11 cellular contexts compared by ENCODE assay signal in genomic region chr10:14386202-14386593, GRCh38.
DNase-seq lines count a peak whose midpoint lies in the region; TF ChIP-seq lines count a peak whose summit lies in the region.
"Had no signal": no experiment of that assay in that cellular context is flagged by ENCODE, and none has a peak within 500 bp of the region (broad histone marks: within the 10 kb centered on the region; RNA-seq: fewer than 3 reads in every experiment).

No MANE protein-coding gene starts in this region.

- DNase-seq in GM04504 (ENCODE audit: low read depth) (peak; percentile 60), epithelial cell of esophagus (ENCODE audit: low read depth) (peak; percentile 89), NCI-H1092 treated with DMSO at 0.1 percent for 48 hours (lab: John Stamatoyannopoulos, UW) (no peak), NCI-H1092 (lab: John Stamatoyannopoulos, UW) (no peak), NCI-H524 treated with DMSO at 0.1 percent for 48 hours (lab: John Stamatoyannopoulos, UW) (no peak), SHP77 treated with DMSO at 0.1 percent for 48 hours (lab: John Stamatoyannopoulos, UW) (no peak)
- DNase-seq in T-helper 2 cell treated with Interferon-gamma antibody and Interleukin-4, amounts not matched to agents 5 μg/mL and 100 μg/mL, for 36 hours (ENCODE audit: low spot score): peak; percentile 47
- peak; percentile 58 to 64 for DNase-seq in stimulated activated CD4-positive, alpha-beta T cell treated with anti-CD3 and anti-CD28 coated beads, Interleukin-2, amount 100 ng/mL, for 24 hours
- DNase-seq: NCI-H1105 treated with DMSO at 0.1 percent for 48 hours, stomach had no signal

- no peak for TF ChIP-seq CTCF in epithelial cell of esophagus (IDR thresholded peaks at IDR 0.05; ENCODE audit: insufficient read depth, low read depth, low read length, missing control alignments)

- no peak overlapping the region for H3K4me3 Mint-ChIP-seq in T-helper 2 cell treated with Interferon-gamma antibody and Interleukin-4, amounts not matched to agents 5 μg/mL and 100 μg/mL, for 36 hours
- H3K4me3 Mint-ChIP-seq: T-helper 1 cell treated with Interleukin-12 subunit alpha and Interleukin-12 subunit beta and Interleukin-4 antibody, amounts not matched to agents 30 μg/mL and 1 μg/mL, for 36 hours had no signal

- H3K27me3 Mint-ChIP-seq in T-helper 2 cell treated with Interferon-gamma antibody and Interleukin-4, amounts not matched to agents 5 μg/mL and 100 μg/mL, for 36 hours (ENCODE audit: low read depth): peaks cover 43% of the 10 kb centered on the region

- peaks cover 12% of the 10 kb centered on the region for H3K4me1 Mint-ChIP-seq in T-helper 2 cell treated with Interferon-gamma antibody and Interleukin-4, amounts not matched to agents 5 μg/mL and 100 μg/mL, for 36 hours (ENCODE audit: low read depth)

- H3K4me3 ChIP-seq in epithelial cell of esophagus (ENCODE audit: low read length): no peak overlapping the region
- H3K4me3 ChIP-seq: stomach had no signal

- peaks cover 3% of the 10 kb centered on the region for H3K9me3 Mint-ChIP-seq in T-helper 2 cell treated with Interferon-gamma antibody and Interleukin-4, amounts not matched to agents 5 μg/mL and 100 μg/mL, for 36 hours

- H3K27ac Mint-ChIP-seq in T-helper 2 cell treated with Interferon-gamma antibody and Interleukin-4, amounts not matched to agents 5 μg/mL and 100 μg/mL, for 36 hours: no peak overlapping the region
- H3K27ac Mint-ChIP-seq: T-helper 1 cell treated with Interleukin-12 subunit alpha and Interleukin-12 subunit beta and Interleukin-4 antibody, amounts not matched to agents 30 μg/mL and 1 μg/mL, for 36 hours had no signal

- no peaks in the 10 kb centered on the region for H3K36me3 Mint-ChIP-seq in T-helper 2 cell treated with Interferon-gamma antibody and Interleukin-4, amounts not matched to agents 5 μg/mL and 100 μg/mL, for 36 hours (ENCODE audit: low read depth)

Comparison
In these comparisons a context has a peak if more than half of its experiments do, and no peak if none do; other contexts are left out.
1. DNase-seq: peak in GM04504 (single experiment), T-helper 2 cell treated with Interferon-gamma antibody and Interleukin-4, amounts not matched to agents 5 μg/mL and 100 μg/mL, for 36 hours (single experiment), epithelial cell of esophagus (single experiment) and stimulated activated CD4-positive, alpha-beta T cell treated with anti-CD3 and anti-CD28 coated beads, Interleukin-2, amount 100 ng/mL, for 24 hours (2 of 2); none in NCI-H1092 treated with DMSO at 0.1 percent for 48 hours (single experiment), NCI-H1092 (single experiment), NCI-H524 treated with DMSO at 0.1 percent for 48 hours (single experiment) and SHP77 treated with DMSO at 0.1 percent for 48 hours (single experiment).